Comparison of ENCODE assay signal across 15 cellular contexts in genomic region chr3:15032650-15033049, GRCh38. TPM values are rescaled to one million over a fixed set of nuclear protein-coding genes. Genes with fewer than 3 reads are reported as not detected.
DNase-seq lines count a peak whose midpoint lies in the region; ATAC-seq and TF ChIP-seq lines count a peak whose summit lies in the region.
"Had no signal": no experiment of that assay in that cellular context is flagged by ENCODE, and none has a peak within 500 bp of the region (broad histone marks: within the 10 kb centered on the region; RNA-seq: fewer than 3 reads in every experiment).

No MANE protein-coding gene starts in this region.

- H3K36me3 Mint-ChIP-seq in activated CD4-positive, alpha-beta memory T cell treated with anti-CD3 and anti-CD28 coated beads for 36 hours, result peaks cover 40% of the 10 kb centered on the region
- peaks cover 57% of the 10 kb centered on the region for H3K36me3 Mint-ChIP-seq in activated CD4-positive, alpha-beta memory T cell treated with anti-CD3 and anti-CD28 coated beads, Interleukin-2, amount 10 ng/mL, durations not matched to agents 7 days and 5 days (ENCODE audit: low read depth)
- peaks cover 20% of the 10 kb centered on the region for H3K36me3 Mint-ChIP-seq in Calu3 (ENCODE audit: insufficient read depth, unreplicated experiment)
- H3K36me3 Mint-ChIP-seq in activated T-helper 17 cell treated with anti-CD3 and anti-CD28 coated beads, Interleukin-2, amount 50 U/mL, for 72 hours (ENCODE audit: low read depth), result peaks cover 100% of the 10 kb centered on the region

- POLR2A ChIA-PET in activated CD4-positive, alpha-beta memory T cell treated with anti-CD3 and anti-CD28 coated beads for 36 hours (lab: Charles Lee), result no interaction called here
- POLR2A ChIA-PET in activated CD4-positive, alpha-beta memory T cell treated with anti-CD3 and anti-CD28 coated beads, Interleukin-2, amount 10 ng/mL, durations not matched to agents 7 days and 5 days (lab: Charles Lee), result interaction anchor here (1.2 kb wide), 1 partner anchor 14 kb away, joined by 3 read pairs; no protein-coding TSS in a partner anchor

- CTCF ChIA-PET in activated CD4-positive, alpha-beta memory T cell treated with anti-CD3 and anti-CD28 coated beads for 36 hours (lab: Charles Lee), result no interaction called here
- CTCF ChIA-PET in activated CD4-positive, alpha-beta memory T cell treated with anti-CD3 and anti-CD28 coated beads, Interleukin-2, amount 10 ng/mL, durations not matched to agents 7 days and 5 days (lab: Charles Lee), result no interaction called here
- CTCF ChIA-PET in Calu3 (lab: Charles Lee), result no interaction called here

- no peak for ATAC-seq in activated T-helper 17 cell treated with anti-CD3 and anti-CD28 coated beads, Interleukin-2, amount 50 U/mL, for 72 hours (replicated peaks)
- ATAC-seq in GM19397 (IDR thresholded peaks at IDR 0.05; ENCODE audit: unreplicated experiment), result no peak

- intact Hi-C loops in activated CD4-positive, alpha-beta memory T cell treated with anti-CD3 and anti-CD28 coated beads for 36 hours (cut with micrococcal nuclease), result no loop called here
- intact Hi-C loops in Calu3 (cut with micrococcal nuclease; ENCODE audit: unreplicated experiment), result no loop called here

- no peak overlapping the region for H3K4me3 Mint-ChIP-seq in activated CD4-positive, alpha-beta memory T cell treated with anti-CD3 and anti-CD28 coated beads for 36 hours
- no peak overlapping the region for H3K4me3 Mint-ChIP-seq in activated CD4-positive, alpha-beta memory T cell treated with anti-CD3 and anti-CD28 coated beads, Interleukin-2, amount 10 ng/mL, durations not matched to agents 7 days and 5 days
- no peak overlapping the region for H3K4me3 Mint-ChIP-seq in Calu3 (ENCODE audit: low read depth, unreplicated experiment)
- no peak overlapping the region for H3K4me3 Mint-ChIP-seq in activated T-helper 17 cell treated with anti-CD3 and anti-CD28 coated beads, Interleukin-2, amount 50 U/mL, for 72 hours
- H3K4me3 Mint-ChIP-seq: HFFc6 had no signal

- BruUV-seq in Calu3 (replicated peaks; lab: Mats Ljungman, UMichigan), result no TSS peak

- H3K27me3 Mint-ChIP-seq in activated CD4-positive, alpha-beta memory T cell treated with anti-CD3 and anti-CD28 coated beads for 36 hours, result no peaks in the 10 kb centered on the region
- no peaks in the 10 kb centered on the region for H3K27me3 Mint-ChIP-seq in activated CD4-positive, alpha-beta memory T cell treated with anti-CD3 and anti-CD28 coated beads, Interleukin-2, amount 10 ng/mL, durations not matched to agents 7 days and 5 days
- H3K27me3 Mint-ChIP-seq in Calu3 (ENCODE audit: unreplicated experiment), result no peaks in the 10 kb centered on the region
- no peaks in the 10 kb centered on the region for H3K27me3 Mint-ChIP-seq in activated T-helper 17 cell treated with anti-CD3 and anti-CD28 coated beads, Interleukin-2, amount 50 U/mL, for 72 hours

- no peaks in the 10 kb centered on the region for H3K9me3 Mint-ChIP-seq in activated CD4-positive, alpha-beta memory T cell treated with anti-CD3 and anti-CD28 coated beads for 36 hours
- no peaks in the 10 kb centered on the region for H3K9me3 Mint-ChIP-seq in activated CD4-positive, alpha-beta memory T cell treated with anti-CD3 and anti-CD28 coated beads, Interleukin-2, amount 10 ng/mL, durations not matched to agents 7 days and 5 days
- H3K9me3 Mint-ChIP-seq in Calu3 (ENCODE audit: low read depth, unreplicated experiment), result no peaks in the 10 kb centered on the region
- H3K9me3 Mint-ChIP-seq in activated T-helper 17 cell treated with anti-CD3 and anti-CD28 coated beads, Interleukin-2, amount 50 U/mL, for 72 hours, result no peaks in the 10 kb centered on the region
- H3K9me3 Mint-ChIP-seq: HFFc6 had no signal

- H3K27ac ChIP-seq in caudate nucleus (ENCODE audit: low read depth, low read length), result no peak overlapping the region
- H3K27ac ChIP-seq: BLaER1 had no signal

- H3K4me1 Mint-ChIP-seq in activated CD4-positive, alpha-beta memory T cell treated with anti-CD3 and anti-CD28 coated beads for 36 hours (ENCODE audit: low read depth), result no peaks in the 10 kb centered on the region
- H3K4me1 Mint-ChIP-seq in activated CD4-positive, alpha-beta memory T cell treated with anti-CD3 and anti-CD28 coated beads, Interleukin-2, amount 10 ng/mL, durations not matched to agents 7 days and 5 days, result no peaks in the 10 kb centered on the region
- no peaks in the 10 kb centered on the region for H3K4me1 Mint-ChIP-seq in Calu3 (ENCODE audit: low read depth, unreplicated experiment)
- H3K4me1 Mint-ChIP-seq in activated T-helper 17 cell treated with anti-CD3 and anti-CD28 coated beads, Interleukin-2, amount 50 U/mL, for 72 hours, result no peaks in the 10 kb centered on the region

- no peak for DNase-seq in activated CD4-positive, alpha-beta memory T cell treated with anti-CD3 and anti-CD28 coated beads for 36 hours
- no peak for DNase-seq in activated CD4-positive, alpha-beta memory T cell treated with anti-CD3 and anti-CD28 coated beads, Interleukin-2, amount 10 ng/mL, durations not matched to agents 7 days and 5 days
- DNase-seq in Calu3, result no peak
- peak; percentile 14 for DNase-seq in myocyte (ENCODE audit: low read depth)
- no peak for DNase-seq in caudate nucleus (lab: John Stamatoyannopoulos, UW)
- DNase-seq in amygdala (lab: John Stamatoyannopoulos, UW), result no peak
- DNase-seq: 8988T, AML-193, DND-41, GF-D8, HCEC 1CT, HFFc6 had no signal

- H3K27ac Mint-ChIP-seq in activated CD4-positive, alpha-beta memory T cell treated with anti-CD3 and anti-CD28 coated beads for 36 hours, result peak overlapping the region; percentile 54
- no peak overlapping the region for H3K27ac Mint-ChIP-seq in activated CD4-positive, alpha-beta memory T cell treated with anti-CD3 and anti-CD28 coated beads, Interleukin-2, amount 10 ng/mL, durations not matched to agents 7 days and 5 days
- H3K27ac Mint-ChIP-seq in Calu3 (ENCODE audit: unreplicated experiment), result peak overlapping the region; percentile 5
- peak overlapping the region; percentile 34 for H3K27ac Mint-ChIP-seq in activated T-helper 17 cell treated with anti-CD3 and anti-CD28 coated beads, Interleukin-2, amount 50 U/mL, for 72 hours
- H3K27ac Mint-ChIP-seq: HFFc6 had no signal

- no peak for TF ChIP-seq CTCF in Calu3 (IDR thresholded peaks at IDR 0.05; ENCODE audit: unreplicated experiment)

RNA-seq across cellular contexts. Expression of gene MRPS25, which starts 32.5 kb away (rescaled TPM):
- total RNA-seq in activated CD4-positive, alpha-beta memory T cell treated with anti-CD3 and anti-CD28 coated beads for 36 hours, result 10 to 100 TPM; 53.8 to 58.5 TPM
- total RNA-seq in activated CD4-positive, alpha-beta memory T cell treated with anti-CD3 and anti-CD28 coated beads, Interleukin-2, amount 10 ng/mL, durations not matched to agents 7 days and 5 days, result 10 to 100 TPM; 34.6 to 35.0 TPM
- total RNA-seq in Calu3 (2022) (51.8 and 56.6 TPM in 2 replicates), myocyte (23.7 and 30.8 TPM in 2 replicates)
- total RNA-seq in activated T-helper 17 cell treated with anti-CD3 and anti-CD28 coated beads, Interleukin-2, amount 50 U/mL, for 72 hours, result 10 to 100 TPM; 43.7 to 80.5 TPM
- 44.5 TPM for polyA plus RNA-seq in myocyte (2012)
